ENCODE assay signal across 13 cellular contexts in the genomic region with DNA sequence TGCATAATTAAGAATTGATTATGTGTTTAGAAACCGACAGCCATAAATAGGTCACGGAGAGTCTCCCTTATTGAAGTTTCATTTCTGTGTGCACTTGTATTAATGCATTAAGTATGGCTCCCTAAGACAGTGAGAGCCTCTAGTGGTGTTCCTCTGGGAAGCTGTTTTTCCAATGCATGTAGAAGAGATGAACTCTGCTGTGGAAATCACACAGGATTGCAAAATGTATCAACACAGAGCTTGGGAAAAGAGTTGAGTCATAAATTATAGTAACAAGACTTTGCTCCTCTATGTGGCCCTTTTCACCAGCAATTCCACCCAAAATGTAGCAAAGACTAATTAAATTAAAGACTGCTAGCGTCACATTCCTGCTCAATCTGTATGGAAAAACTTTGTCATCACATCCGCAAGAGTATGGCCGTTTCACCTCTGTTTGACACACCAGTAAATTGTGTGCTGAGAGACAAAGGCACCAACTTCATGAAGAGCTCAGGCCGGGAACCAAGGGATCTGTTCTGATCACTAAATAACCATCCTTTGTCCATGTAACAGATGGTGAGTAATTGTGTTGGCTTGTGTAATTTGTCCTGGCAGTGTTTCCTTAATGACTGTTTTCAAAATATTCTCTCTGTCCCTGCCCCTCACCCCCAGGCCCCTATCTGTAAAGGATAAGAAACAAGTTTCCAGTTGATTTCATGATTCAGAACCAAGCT.
DNase-seq lines count a peak whose midpoint lies in the region; ATAC-seq and TF ChIP-seq lines count a peak whose summit lies in the region.
"Had no signal": no experiment of that assay in that cellular context is flagged by ENCODE, and none has a peak within 500 bp of the region (broad histone marks: within the 10 kb centered on the region; RNA-seq: fewer than 3 reads in every experiment).

No MANE protein-coding gene starts in this region.

- H3K4me3 Mint-ChIP-seq in CD4-positive, alpha-beta T cell = no peak overlapping the region
- H3K4me3 Mint-ChIP-seq: activated T-helper 1 cell treated with anti-CD3 and anti-CD28 coated beads, Interleukin-12 subunit alpha, Interleukin-12 subunit beta, Interleukin-2, Interleukin-4 antibody, amounts not matched to agents 30 ng/mL and 10 ng/mL and 1 ng/mL, durations not matched to agents 14 hours and 24 hours and 36 hours; naive B cell had no signal

- H3K9ac ChIP-seq in mammary epithelial cell (ENCODE audit: insufficient read depth, low read length) = no peak overlapping the region

- no peaks in the 10 kb centered on the region for H3K9me3 Mint-ChIP-seq in CD4-positive, alpha-beta T cell
- H3K9me3 Mint-ChIP-seq: activated T-helper 1 cell treated with anti-CD3 and anti-CD28 coated beads, Interleukin-12 subunit alpha, Interleukin-12 subunit beta, Interleukin-2, Interleukin-4 antibody, amounts not matched to agents 30 ng/mL and 10 ng/mL and 1 ng/mL, durations not matched to agents 14 hours and 24 hours and 36 hours; naive B cell had no signal

- H3K36me3 ChIP-seq in mammary epithelial cell (ENCODE audit: insufficient read depth, low read length) (no peaks in the 10 kb centered on the region), hepatocyte (replicated peaks; ENCODE audit: insufficient read depth, low read depth) (no peaks in the 10 kb centered on the region)
- H3K36me3 ChIP-seq: WERI-Rb-1 had no signal

- H3K27ac Mint-ChIP-seq in CD4-positive, alpha-beta T cell = no peak overlapping the region
- H3K27ac Mint-ChIP-seq: activated T-helper 1 cell treated with anti-CD3 and anti-CD28 coated beads, Interleukin-12 subunit alpha, Interleukin-12 subunit beta, Interleukin-2, Interleukin-4 antibody, amounts not matched to agents 30 ng/mL and 10 ng/mL and 1 ng/mL, durations not matched to agents 14 hours and 24 hours and 36 hours had no signal

- intact Hi-C loops in Right ventricle myocardium superior (cut with DNase I) = no loop called here
- intact Hi-C loops in cardiac septum (cut with DNase I) = no loop called here
- intact Hi-C loops in mammary epithelial cell (cut with micrococcal nuclease) = no loop called here
- intact Hi-C loops in CD4-positive, alpha-beta T cell (cut with DNase I, micrococcal nuclease) = no loop called here

- H2AFZ ChIP-seq in mammary epithelial cell (ENCODE audit: low read depth, low read length) (no peak overlapping the region), hepatocyte (no peak overlapping the region)

- TF ChIP-seq CTCF in mammary epithelial cell (conservative IDR thresholded peaks at IDR 0.05 in 1 of 2, IDR thresholded peaks at IDR 0.05 in 1 of 2; ENCODE audit: extremely low read depth in 1 of 2, insufficient read depth in 1 of 2, low read depth in 1 of 2, low read length in 2 of 2) = no peak
- TF ChIP-seq CTCF in hepatocyte (IDR thresholded peaks at IDR 0.05; ENCODE audit: poor library complexity) = no peak
- TF ChIP-seq CTCF in CD4-positive, alpha-beta T cell (IDR thresholded peaks at IDR 0.05) = no peak

- BruUV-seq in mammary epithelial cell (replicated peaks; lab: Mats Ljungman, UMichigan) = no TSS peak

- H3K4me1 Mint-ChIP-seq in CD4-positive, alpha-beta T cell (ENCODE audit: low read depth) = no peaks in the 10 kb centered on the region
- H3K4me1 Mint-ChIP-seq: naive B cell had no signal

- H3K4me3 ChIP-seq in mammary epithelial cell (replicated peaks in 1 of 3; ENCODE audit: insufficient read depth in 1 of 3, low read depth in 2 of 3, low read length in 3 of 3) (no peak overlapping the region), hepatocyte (no peak overlapping the region)

- H3K27me3 ChIP-seq in mammary epithelial cell (ENCODE audit: insufficient read depth, low read length) (no peaks in the 10 kb centered on the region), hepatocyte (no peaks in the 10 kb centered on the region)
- H3K27me3 ChIP-seq in CD4-positive, alpha-beta T cell (ENCODE audit: control insufficient read depth, insufficient read depth, low read length) = no peaks in the 10 kb centered on the region

- H3K9me3 ChIP-seq in mammary epithelial cell (replicated peaks; ENCODE audit: insufficient read depth, low read length) (no peaks in the 10 kb centered on the region), hepatocyte (ENCODE audit: low read depth) (no peaks in the 10 kb centered on the region)
- no peaks in the 10 kb centered on the region for H3K9me3 ChIP-seq in CD4-positive, alpha-beta T cell (ENCODE audit: control insufficient read depth, low read length)

- no peaks in the 10 kb centered on the region for H3K9me2 ChIP-seq in hepatocyte (replicated peaks; ENCODE audit: insufficient read depth)

- in situ Hi-C loops in mammary epithelial cell (cut with MboI; ENCODE audit: low sequenced_read_pairs in 2 of 2) = no loop called here

- POLR2A ChIA-PET in CD4-positive, alpha-beta T cell (lab: Charles Lee) = no interaction called here

- no peaks in the 10 kb centered on the region for H3K79me2 ChIP-seq in mammary epithelial cell (ENCODE audit: insufficient read depth, low read length)
- H3K79me2 ChIP-seq in hepatocyte = no peaks in the 10 kb centered on the region

- H3K4me2 ChIP-seq in mammary epithelial cell (ENCODE audit: insufficient read depth, low read depth, low read length) = no peak overlapping the region
- H3K4me2 ChIP-seq in hepatocyte = no peak overlapping the region

- H3K27me3 Mint-ChIP-seq in CD4-positive, alpha-beta T cell = no peaks in the 10 kb centered on the region

- no peak overlapping the region for H3K27ac ChIP-seq in mammary epithelial cell (ENCODE audit: insufficient read depth, low read depth, low read length)
- H3K27ac ChIP-seq in hepatocyte = peak overlapping the region; percentile 61
- no peak overlapping the region for H3K27ac ChIP-seq in CD4-positive, alpha-beta T cell (ENCODE audit: low read depth, low read length)
- H3K27ac ChIP-seq: WERI-Rb-1 had no signal

- H3K4me1 ChIP-seq in mammary epithelial cell (ENCODE audit: insufficient read depth, low read length) = no peaks in the 10 kb centered on the region
- H3K4me1 ChIP-seq in hepatocyte (ENCODE audit: insufficient read depth) = peaks cover 8% of the 10 kb centered on the region

- dilution Hi-C loops in mammary epithelial cell (cut with HindIII; ENCODE audit: low sequenced_read_pairs) = loop anchor here (10.0 kb wide), 2 partner anchors 413 to 443 kb away; no protein-coding TSS in a partner anchor

- DNase-seq in Right ventricle myocardium superior = no peak
- no peak for DNase-seq in cardiac septum (ENCODE audit: low spot score)
- DNase-seq in mammary epithelial cell = peak; percentile 39
- no peak for DNase-seq in hepatocyte (ENCODE audit: low spot score)
- DNase-seq in CD4-positive, alpha-beta T cell = no peak
- DNase-seq in activated CD4-positive, alpha-beta T cell treated with anti-CD3 and anti-CD28 coated beads, Interleukin-2, amount 50 U/mL, for 48 hours = no peak
- DNase-seq: GOT3, naive B cell, SHP77 treated with DMSO at 0.1 percent for 48 hours, WERI-Rb-1 had no signal

- CTCF ChIA-PET in mammary epithelial cell (lab: Charles Lee; ENCODE audit: low non-redundant PET) = no interaction called here
- CTCF ChIA-PET in CD4-positive, alpha-beta T cell (lab: Charles Lee) = no interaction called here

- H4K20me1 ChIP-seq in mammary epithelial cell (ENCODE audit: insufficient read depth, low read length) (no peaks in the 10 kb centered on the region), hepatocyte (ENCODE audit: insufficient read depth, poor library complexity, severe bottlenecking) (no peaks in the 10 kb centered on the region)

- H3K36me3 Mint-ChIP-seq in CD4-positive, alpha-beta T cell (ENCODE audit: low read depth) = no peaks in the 10 kb centered on the region
- H3K36me3 Mint-ChIP-seq: naive B cell had no signal

- 73% methylated on average over 6 of the region's 6 CpGs for WGBS in mammary epithelial cell (ENCODE audit: low coverage, missing lambda C conversion rate)
- WGBS in hepatocyte (ENCODE audit: low lambda C conversion rate, missing lambda C conversion rate) = 79% methylated on average over 6 of the region's 6 CpGs

- ATAC-seq in Right ventricle myocardium superior (ENCODE audit: poor library complexity) (peak; percentile 72), HG03280 (IDR thresholded peaks at IDR 0.05; ENCODE audit: unreplicated experiment) (no peak), GM21367 (IDR thresholded peaks at IDR 0.05; ENCODE audit: unreplicated experiment) (no peak)
- ATAC-seq in CD4-positive, alpha-beta T cell (ENCODE audit: poor library complexity) = no peak
